ENCODE assay signal across 22 cellular contexts in the genomic region with DNA sequence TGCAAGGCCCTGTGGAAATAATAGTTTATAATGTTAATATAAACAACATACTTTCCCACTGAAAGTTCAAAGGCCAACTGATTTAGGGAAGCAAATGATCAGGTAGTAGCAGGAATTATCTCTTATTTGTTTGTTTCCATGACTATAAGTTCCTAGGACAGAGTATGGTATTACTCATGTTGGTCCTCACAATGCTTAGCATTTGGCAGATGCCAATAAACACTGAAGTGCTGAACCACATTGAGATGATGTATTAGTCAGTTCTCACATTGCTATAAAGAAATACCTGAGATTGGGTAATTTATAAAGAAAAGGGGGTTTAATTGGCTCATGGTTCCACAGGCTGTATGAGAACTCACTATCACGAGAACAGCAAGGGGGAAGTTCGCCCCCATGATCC.
DNase-seq lines count a peak whose midpoint lies in the region; ATAC-seq and TF ChIP-seq lines count a peak whose summit lies in the region.
"Had no signal": no experiment of that assay in that cellular context is flagged by ENCODE, and none has a peak within 500 bp of the region (broad histone marks: within the 10 kb centered on the region; RNA-seq: fewer than 3 reads in every experiment).

No MANE protein-coding gene starts in this region.

- H3K27ac ChIP-seq in GM23338 (ENCODE audit: low read depth) (no peak overlapping the region), thyroid gland (peak overlapping the region; percentile 50 to 55 (median 53))
- H3K27ac ChIP-seq: BLaER1, HL-60, PC-9, SJCRH30 had no signal

- no peaks in the 10 kb centered on the region for H3K27me3 ChIP-seq in GM23338 (ENCODE audit: insufficient read depth)
- H3K27me3 ChIP-seq in thyroid gland = no peaks in the 10 kb centered on the region
- H3K27me3 ChIP-seq: BLaER1, SJCRH30 had no signal

- TF ChIP-seq POLR2A in thyroid gland (IDR thresholded peaks at IDR 0.05) = no peak

- H3F3A ChIP-seq in GM23338 (replicated peaks; ENCODE audit: low read depth) = 0 out of 2 replicates have a peak, but pooled peaks cover 3% of the 10 kb centered on the region

- POLR2A ChIA-PET in activated CD4-positive, alpha-beta memory T cell treated with anti-CD3 and anti-CD28 coated beads for 36 hours (lab: Charles Lee) = no interaction called here

- H3K4me1 Mint-ChIP-seq in GM23338 = peaks cover 7% of the 10 kb centered on the region
- H3K4me1 Mint-ChIP-seq in activated CD4-positive, alpha-beta memory T cell treated with anti-CD3 and anti-CD28 coated beads for 36 hours (ENCODE audit: low read depth) = no peaks in the 10 kb centered on the region
- H3K4me1 Mint-ChIP-seq: CD4-positive, CD25-positive, alpha-beta regulatory T cell had no signal

- H4K20me1 ChIP-seq in GM23338 (replicated peaks; ENCODE audit: insufficient read depth) = no peaks in the 10 kb centered on the region; the same call in 1 of the 2 replicates
- H4K20me1 ChIP-seq: BLaER1 had no signal

- no peak overlapping the region for H3K4me3 Mint-ChIP-seq in GM23338
- no peak overlapping the region for H3K4me3 Mint-ChIP-seq in activated CD4-positive, alpha-beta memory T cell treated with anti-CD3 and anti-CD28 coated beads for 36 hours
- H3K4me3 Mint-ChIP-seq: CD4-positive, CD25-positive, alpha-beta regulatory T cell had no signal

- H3K9me3 ChIP-seq in thyroid gland = no peaks in the 10 kb centered on the region
- H3K9me3 ChIP-seq: BLaER1, SJCRH30 had no signal

- no peak for ATAC-seq in GM23338
- no peak for ATAC-seq in GM19023 (IDR thresholded peaks at IDR 0.05; ENCODE audit: unreplicated experiment)
- ATAC-seq in GM19463 (IDR thresholded peaks at IDR 0.05; ENCODE audit: unreplicated experiment) = no peak
- ATAC-seq: Right ventricle myocardium inferior, SK-N-SH treated with all-trans-retinoic acid at 6 μM for 48 hours had no signal

- peaks cover 14% of the 10 kb centered on the region; the same call in 1 of the 2 replicates for H3K4me1 ChIP-seq in GM23338 (ENCODE audit: insufficient read depth)
- peaks cover 3 to 8% of the 10 kb centered on the region in 2 donors for H3K4me1 ChIP-seq in thyroid gland
- H3K4me1 ChIP-seq: BLaER1, SJCRH30 had no signal

- CTCF ChIA-PET in activated CD4-positive, alpha-beta memory T cell treated with anti-CD3 and anti-CD28 coated beads for 36 hours (lab: Charles Lee) = no interaction called here

- H2AFZ ChIP-seq in GM23338 = no peak overlapping the region
- H2AFZ ChIP-seq: PC-9 had no signal

- H3K36me3 ChIP-seq in GM23338 (ENCODE audit: insufficient read depth) = 0 out of 2 replicates have a peak, but pooled peaks cover 7% of the 10 kb centered on the region
- no peaks in the 10 kb centered on the region for H3K36me3 ChIP-seq in thyroid gland
- H3K36me3 ChIP-seq: SJCRH30 had no signal

- DNase-seq in GM23338 (ENCODE audit: low spot score) (no peak), dermis blood vessel endothelial cell (peak; percentile 55), lung microvascular endothelial cell (ENCODE audit: low read depth in 2 of 2) (peak; percentile 15 to 22), thyroid gland (no peak)
- no peak for DNase-seq in activated CD4-positive, alpha-beta memory T cell treated with anti-CD3 and anti-CD28 coated beads for 36 hours
- DNase-seq: CD4-positive, CD25-positive, alpha-beta regulatory T cell; Karpas-422; MV-4-11; NCI-H1105; NCI-H1436 treated with DMSO at 0.1 percent for 48 hours; NCI-H1930; NCI-H446 treated with DMSO at 0.1 percent for 48 hours; NCI-H82; NK-92 treated with Interleukin-12 subunit alpha and Interleukin-12 subunit beta, amount 100 ng/mL, for 24 hours; SJCRH30 had no signal

- H3K27me3 Mint-ChIP-seq in GM23338 (ENCODE audit: insufficient read depth, low read depth, poor library complexity) = peaks cover 7% of the 10 kb centered on the region
- H3K27me3 Mint-ChIP-seq in activated CD4-positive, alpha-beta memory T cell treated with anti-CD3 and anti-CD28 coated beads for 36 hours = peaks cover 3% of the 10 kb centered on the region
- H3K27me3 Mint-ChIP-seq: CD4-positive, CD25-positive, alpha-beta regulatory T cell had no signal

- WGBS in thyroid gland, 2 donors = 91 to 96% methylated on average over 2 of the region's 2 CpGs

- no peak for TF ChIP-seq CTCF in GM23338 (conservative IDR thresholded peaks at IDR 0.05; ENCODE audit: low read depth in 2 of 2)
- no peak for TF ChIP-seq CTCF in thyroid gland (IDR thresholded peaks at IDR 0.05)

- H3K36me3 Mint-ChIP-seq in GM23338 (ENCODE audit: low read depth) = peaks cover 20% of the 10 kb centered on the region
- H3K36me3 Mint-ChIP-seq in activated CD4-positive, alpha-beta memory T cell treated with anti-CD3 and anti-CD28 coated beads for 36 hours = no peaks in the 10 kb centered on the region
- H3K36me3 Mint-ChIP-seq: CD4-positive, CD25-positive, alpha-beta regulatory T cell had no signal

- peak overlapping the region; percentile 72; the same call in 1 of the 2 replicates for H3K27ac Mint-ChIP-seq in GM23338
- H3K27ac Mint-ChIP-seq in activated CD4-positive, alpha-beta memory T cell treated with anti-CD3 and anti-CD28 coated beads for 36 hours = no peak overlapping the region
- H3K27ac Mint-ChIP-seq: CD4-positive, CD25-positive, alpha-beta regulatory T cell had no signal

- no peak overlapping the region for H3K4me2 ChIP-seq in GM23338
- H3K4me2 ChIP-seq: BLaER1, PC-9 had no signal

- H3K9me3 Mint-ChIP-seq in GM23338 = no peaks in the 10 kb centered on the region
- no peaks in the 10 kb centered on the region for H3K9me3 Mint-ChIP-seq in activated CD4-positive, alpha-beta memory T cell treated with anti-CD3 and anti-CD28 coated beads for 36 hours
- H3K9me3 Mint-ChIP-seq: CD4-positive, CD25-positive, alpha-beta regulatory T cell had no signal

- H3K9me2 ChIP-seq in GM23338 (ENCODE audit: insufficient read depth) = no peaks in the 10 kb centered on the region

- intact Hi-C loops in thyroid gland (cut with DNase I) = loop anchor here (10.0 kb wide), 1 partner anchor 289 kb away; a partner anchor contains a TSS
- intact Hi-C loops in activated CD4-positive, alpha-beta memory T cell treated with anti-CD3 and anti-CD28 coated beads for 36 hours (cut with micrococcal nuclease) = no loop called here

- no peak overlapping the region for H3K4me3 ChIP-seq in GM23338
- no peak overlapping the region for H3K4me3 ChIP-seq in thyroid gland (replicated peaks in 1 of 3)
- H3K4me3 ChIP-seq: BLaER1, PC-9, SJCRH30 had no signal

- H3K79me2 ChIP-seq in GM23338 (replicated peaks; ENCODE audit: insufficient read depth) = no peaks in the 10 kb centered on the region; the same call in 1 of the 2 replicates

TF ChIP-seq in GM23338, 12 proteins besides CTCF, POLR2A, EP300 and RAD21 (continues in another document):
- TF ChIP-seq POLR2AphosphoS5 (IDR thresholded peaks at IDR 0.05; ENCODE audit: low read depth) (no peak), EZH2phosphoT487 (IDR thresholded peaks at IDR 0.05; ENCODE audit: unreplicated experiment) (no peak), CREB1 (CRISPR knock-in tag; IDR thresholded peaks at IDR 0.05; ENCODE audit: low read depth) (no peak), NANOG (IDR thresholded peaks at IDR 0.05; ENCODE audit: borderline replicate concordance) (no peak)
- TF ChIP-seq, protein P1, sequence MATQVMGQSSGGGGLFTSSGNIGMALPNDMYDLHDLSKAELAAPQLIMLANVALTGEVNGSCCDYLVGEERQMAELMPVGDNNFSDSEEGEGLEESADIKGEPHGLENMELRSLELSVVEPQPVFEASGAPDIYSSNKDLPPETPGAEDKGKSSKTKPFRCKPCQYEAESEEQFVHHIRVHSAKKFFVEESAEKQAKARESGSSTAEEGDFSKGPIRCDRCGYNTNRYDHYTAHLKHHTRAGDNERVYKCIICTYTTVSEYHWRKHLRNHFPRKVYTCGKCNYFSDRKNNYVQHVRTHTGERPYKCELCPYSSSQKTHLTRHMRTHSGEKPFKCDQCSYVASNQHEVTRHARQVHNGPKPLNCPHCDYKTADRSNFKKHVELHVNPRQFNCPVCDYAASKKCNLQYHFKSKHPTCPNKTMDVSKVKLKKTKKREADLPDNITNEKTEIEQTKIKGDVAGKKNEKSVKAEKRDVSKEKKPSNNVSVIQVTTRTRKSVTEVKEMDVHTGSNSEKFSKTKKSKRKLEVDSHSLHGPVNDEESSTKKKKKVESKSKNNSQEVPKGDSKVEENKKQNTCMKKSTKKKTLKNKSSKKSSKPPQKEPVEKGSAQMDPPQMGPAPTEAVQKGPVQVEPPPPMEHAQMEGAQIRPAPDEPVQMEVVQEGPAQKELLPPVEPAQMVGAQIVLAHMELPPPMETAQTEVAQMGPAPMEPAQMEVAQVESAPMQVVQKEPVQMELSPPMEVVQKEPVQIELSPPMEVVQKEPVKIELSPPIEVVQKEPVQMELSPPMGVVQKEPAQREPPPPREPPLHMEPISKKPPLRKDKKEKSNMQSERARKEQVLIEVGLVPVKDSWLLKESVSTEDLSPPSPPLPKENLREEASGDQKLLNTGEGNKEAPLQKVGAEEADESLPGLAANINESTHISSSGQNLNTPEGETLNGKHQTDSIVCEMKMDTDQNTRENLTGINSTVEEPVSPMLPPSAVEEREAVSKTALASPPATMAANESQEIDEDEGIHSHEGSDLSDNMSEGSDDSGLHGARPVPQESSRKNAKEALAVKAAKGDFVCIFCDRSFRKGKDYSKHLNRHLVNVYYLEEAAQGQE (IDR thresholded peaks at IDR 0.05; ENCODE audit: unreplicated experiment) = no peak
- TF ChIP-seq, protein P2, sequence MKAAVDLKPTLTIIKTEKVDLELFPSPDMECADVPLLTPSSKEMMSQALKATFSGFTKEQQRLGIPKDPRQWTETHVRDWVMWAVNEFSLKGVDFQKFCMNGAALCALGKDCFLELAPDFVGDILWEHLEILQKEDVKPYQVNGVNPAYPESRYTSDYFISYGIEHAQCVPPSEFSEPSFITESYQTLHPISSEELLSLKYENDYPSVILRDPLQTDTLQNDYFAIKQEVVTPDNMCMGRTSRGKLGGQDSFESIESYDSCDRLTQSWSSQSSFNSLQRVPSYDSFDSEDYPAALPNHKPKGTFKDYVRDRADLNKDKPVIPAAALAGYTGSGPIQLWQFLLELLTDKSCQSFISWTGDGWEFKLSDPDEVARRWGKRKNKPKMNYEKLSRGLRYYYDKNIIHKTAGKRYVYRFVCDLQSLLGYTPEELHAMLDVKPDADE (IDR thresholded peaks at IDR 0.05) = no peak

Comparison
In these comparisons a context has a peak if more than half of its experiments do, and no peak if none do; other contexts are left out.
1. DNase-seq: peak in dermis blood vessel endothelial cell (single experiment) and lung microvascular endothelial cell (2 of 2); none in GM23338 (single experiment), thyroid gland (0 of 2) and activated CD4-positive, alpha-beta memory T cell treated with anti-CD3 and anti-CD28 coated beads for 36 hours (single experiment).